In the genomic region with DNA sequence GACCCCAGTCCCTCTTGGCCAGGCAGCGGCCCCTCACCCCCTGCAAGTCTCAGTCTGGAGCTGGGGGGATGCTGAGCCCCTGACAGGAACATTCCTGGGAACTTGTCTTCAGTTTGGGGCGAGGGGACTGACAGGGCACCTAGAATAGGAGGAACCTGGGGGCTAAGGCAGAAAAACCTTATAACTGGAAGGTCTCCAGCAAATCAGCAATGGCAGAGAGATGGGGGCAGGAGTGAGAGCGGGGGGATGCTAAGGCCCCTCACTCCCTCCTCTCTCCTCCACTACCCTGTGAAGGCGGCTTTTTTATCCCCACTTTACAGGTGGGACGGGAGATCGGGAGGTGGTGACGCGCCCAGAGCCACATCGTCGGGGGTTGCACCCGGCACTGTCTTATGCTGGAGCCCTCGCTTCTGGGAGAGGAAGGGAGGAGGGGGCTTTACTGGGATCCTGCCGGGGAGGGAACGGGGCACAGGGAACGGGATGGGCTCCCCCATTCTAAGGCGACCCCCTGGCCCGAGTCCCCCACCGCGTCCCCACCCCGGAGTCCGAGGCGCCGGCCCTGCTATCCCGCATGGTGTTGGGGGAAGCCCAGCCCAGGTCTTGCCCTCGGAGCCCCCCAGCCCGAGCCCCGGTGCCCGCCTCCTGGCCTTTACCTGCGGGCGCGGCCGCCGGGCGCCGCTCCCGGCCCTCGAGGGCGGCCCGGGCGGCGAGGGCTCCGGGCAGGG, we compare ENCODE assay signal across 1 cellular context.
A peak's percentile ranks its signal among the peaks of the same experiment; 100 is the strongest.
TF ChIP-seq lines count a peak whose summit lies in the region.

No MANE protein-coding gene starts in this region.

TF ChIP-seq in GM23338, 12 proteins besides CTCF, POLR2A, EP300 and RAD21:
- TF ChIP-seq, protein P1, sequence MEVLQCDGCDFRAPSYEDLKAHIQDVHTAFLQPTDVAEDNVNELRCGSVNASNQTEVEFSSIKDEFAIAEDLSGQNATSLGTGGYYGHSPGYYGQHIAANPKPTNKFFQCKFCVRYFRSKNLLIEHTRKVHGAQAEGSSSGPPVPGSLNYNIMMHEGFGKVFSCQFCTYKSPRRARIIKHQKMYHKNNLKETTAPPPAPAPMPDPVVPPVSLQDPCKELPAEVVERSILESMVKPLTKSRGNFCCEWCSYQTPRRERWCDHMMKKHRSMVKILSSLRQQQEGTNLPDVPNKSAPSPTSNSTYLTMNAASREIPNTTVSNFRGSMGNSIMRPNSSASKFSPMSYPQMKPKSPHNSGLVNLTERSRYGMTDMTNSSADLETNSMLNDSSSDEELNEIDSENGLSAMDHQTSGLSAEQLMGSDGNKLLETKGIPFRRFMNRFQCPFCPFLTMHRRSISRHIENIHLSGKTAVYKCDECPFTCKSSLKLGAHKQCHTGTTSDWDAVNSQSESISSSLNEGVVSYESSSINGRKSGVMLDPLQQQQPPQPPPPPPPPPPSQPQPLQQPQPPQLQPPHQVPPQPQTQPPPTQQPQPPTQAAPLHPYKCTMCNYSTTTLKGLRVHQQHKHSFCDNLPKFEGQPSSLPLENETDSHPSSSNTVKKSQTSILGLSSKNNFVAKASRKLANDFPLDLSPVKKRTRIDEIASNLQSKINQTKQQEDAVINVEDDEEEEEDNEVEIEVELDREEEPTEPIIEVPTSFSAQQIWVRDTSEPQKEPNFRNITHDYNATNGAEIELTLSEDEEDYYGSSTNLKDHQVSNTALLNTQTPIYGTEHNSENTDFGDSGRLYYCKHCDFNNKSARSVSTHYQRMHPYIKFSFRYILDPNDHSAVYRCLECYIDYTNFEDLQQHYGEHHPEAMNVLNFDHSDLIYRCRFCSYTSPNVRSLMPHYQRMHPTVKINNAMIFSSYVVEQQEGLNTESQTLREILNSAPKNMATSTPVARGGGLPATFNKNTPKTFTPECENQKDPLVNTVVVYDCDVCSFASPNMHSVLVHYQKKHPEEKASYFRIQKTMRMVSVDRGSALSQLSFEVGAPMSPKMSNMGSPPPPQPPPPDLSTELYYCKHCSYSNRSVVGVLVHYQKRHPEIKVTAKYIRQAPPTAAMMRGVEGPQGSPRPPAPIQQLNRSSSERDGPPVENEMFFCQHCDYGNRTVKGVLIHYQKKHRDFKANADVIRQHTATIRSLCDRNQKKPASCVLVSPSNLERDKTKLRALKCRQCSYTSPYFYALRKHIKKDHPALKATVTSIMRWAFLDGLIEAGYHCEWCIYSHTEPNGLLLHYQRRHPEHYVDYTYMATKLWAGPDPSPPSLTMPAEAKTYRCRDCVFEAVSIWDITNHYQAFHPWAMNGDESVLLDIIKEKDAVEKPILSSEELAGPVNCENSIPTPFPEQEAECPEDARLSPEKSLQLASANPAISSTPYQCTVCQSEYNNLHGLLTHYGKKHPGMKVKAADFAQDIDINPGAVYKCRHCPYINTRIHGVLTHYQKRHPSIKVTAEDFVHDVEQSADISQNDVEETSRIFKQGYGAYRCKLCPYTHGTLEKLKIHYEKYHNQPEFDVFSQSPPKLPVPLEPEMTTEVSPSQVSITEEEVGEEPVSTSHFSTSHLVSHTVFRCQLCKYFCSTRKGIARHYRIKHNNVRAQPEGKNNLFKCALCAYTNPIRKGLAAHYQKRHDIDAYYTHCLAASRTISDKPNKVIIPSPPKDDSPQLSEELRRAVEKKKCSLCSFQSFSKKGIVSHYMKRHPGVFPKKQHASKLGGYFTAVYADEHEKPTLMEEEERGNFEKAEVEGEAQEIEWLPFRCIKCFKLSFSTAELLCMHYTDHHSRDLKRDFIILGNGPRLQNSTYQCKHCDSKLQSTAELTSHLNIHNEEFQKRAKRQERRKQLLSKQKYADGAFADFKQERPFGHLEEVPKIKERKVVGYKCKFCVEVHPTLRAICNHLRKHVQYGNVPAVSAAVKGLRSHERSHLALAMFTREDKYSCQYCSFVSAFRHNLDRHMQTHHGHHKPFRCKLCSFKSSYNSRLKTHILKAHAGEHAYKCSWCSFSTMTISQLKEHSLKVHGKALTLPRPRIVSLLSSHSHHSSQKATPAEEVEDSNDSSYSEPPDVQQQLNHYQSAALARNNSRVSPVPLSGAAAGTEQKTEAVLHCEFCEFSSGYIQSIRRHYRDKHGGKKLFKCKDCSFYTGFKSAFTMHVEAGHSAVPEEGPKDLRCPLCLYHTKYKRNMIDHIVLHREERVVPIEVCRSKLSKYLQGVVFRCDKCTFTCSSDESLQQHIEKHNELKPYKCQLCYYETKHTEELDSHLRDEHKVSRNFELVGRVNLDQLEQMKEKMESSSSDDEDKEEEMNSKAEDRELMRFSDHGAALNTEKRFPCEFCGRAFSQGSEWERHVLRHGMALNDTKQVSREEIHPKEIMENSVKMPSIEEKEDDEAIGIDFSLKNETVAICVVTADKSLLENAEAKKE (CRISPR knock-in tag; IDR thresholded peaks at IDR 0.05), result no peak
- peak; percentile 56 for TF ChIP-seq EZH2 (IDR thresholded peaks at IDR 0.05; ENCODE audit: low read depth, unreplicated experiment)
TF ChIP-seq in GM23338: peak in this region for 1.
